ENCODE assay signal across 13 cellular contexts in the genomic region with DNA sequence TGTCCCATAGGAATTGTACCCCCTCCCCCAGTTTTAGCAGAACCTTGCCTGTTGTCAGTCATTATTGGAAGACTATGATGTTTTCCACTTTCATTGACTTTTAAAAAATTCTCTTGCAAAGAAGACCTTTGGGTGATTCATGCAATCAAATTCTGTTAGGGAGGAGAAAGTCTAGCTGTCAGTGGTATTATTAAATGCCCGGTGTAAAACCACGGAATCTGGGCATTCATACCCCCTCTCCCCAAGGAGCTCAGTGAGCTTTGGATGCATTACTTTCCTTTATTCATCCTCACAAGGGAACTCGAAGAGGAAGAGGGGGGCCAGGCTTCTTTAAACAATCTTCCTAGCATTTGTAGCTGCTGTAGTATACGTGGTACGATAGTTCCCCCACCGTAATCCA.
DNase-seq lines count a peak whose midpoint lies in the region; ATAC-seq and TF ChIP-seq lines count a peak whose summit lies in the region.
"Had no signal": no experiment of that assay in that cellular context is flagged by ENCODE, and none has a peak within 500 bp of the region (broad histone marks: within the 10 kb centered on the region; RNA-seq: fewer than 3 reads in every experiment).

No MANE protein-coding gene starts in this region.

- H3K27ac ChIP-seq in HCT116 (ENCODE audit: low read depth, low read length) (no peak overlapping the region), ascending aorta (peak overlapping the region; percentile 87), stomach smooth muscle (ENCODE audit: low read length) (peak overlapping the region; percentile 80), dorsolateral prefrontal cortex (peak overlapping the region in 10 of 59 donors; percentile 4 to 53 (median 24))
- H3K27ac ChIP-seq: ovary had no signal

- peak overlapping the region; percentile 84 for H2AFZ ChIP-seq in HCT116 (ENCODE audit: low read depth, low read length, poor library complexity, severe bottlenecking)

- no peaks in the 10 kb centered on the region for H3K27me3 ChIP-seq in HCT116 (ENCODE audit: insufficient read depth, low read length)
- no peaks in the 10 kb centered on the region for H3K27me3 ChIP-seq in ascending aorta
- H3K27me3 ChIP-seq in stomach smooth muscle (ENCODE audit: control insufficient read depth in 1 of 2, insufficient read depth in 2 of 2, low read length in 2 of 2) = no peaks in the 10 kb centered on the region
- H3K27me3 ChIP-seq in dorsolateral prefrontal cortex = no peaks in the 10 kb centered on the region
- H3K27me3 ChIP-seq: ovary had no signal

- H3K9me3 ChIP-seq in HCT116 (ENCODE audit: control insufficient read depth in 1 of 2, insufficient read depth in 1 of 2, low read depth in 1 of 2, low read length in 2 of 2) = no peaks in the 10 kb centered on the region
- H3K9me3 ChIP-seq in ascending aorta = no peaks in the 10 kb centered on the region
- H3K9me3 ChIP-seq in stomach smooth muscle (ENCODE audit: control insufficient read depth in 2 of 2, low read length in 2 of 2) = no peaks in the 10 kb centered on the region
- H3K9me3 ChIP-seq: ovary had no signal

- H3K9me2 ChIP-seq in HCT116 (ENCODE audit: insufficient read depth) = no peaks in the 10 kb centered on the region

- intact Hi-C loops in HCT116 (cut with micrococcal nuclease) = no loop called here
- intact Hi-C loops in ascending aorta (cut with DNase I) = loop anchor here (2.0 to 5.0 kb wide), 3 partner anchors 16 to 136 kb away; no protein-coding TSS in a partner anchor
- intact Hi-C loops in dorsolateral prefrontal cortex (cut with DNase I) = loop anchor here in 1 of 2 donors (5.0 kb wide), 1 partner anchor 111 kb away; no protein-coding TSS in a partner anchor

- H3K4me2 ChIP-seq in HCT116 (ENCODE audit: low read length) = peak overlapping the region; percentile 50

- H3K36me3 ChIP-seq in HCT116 (ENCODE audit: control insufficient read depth in 1 of 2, insufficient read depth in 2 of 2, low read length in 2 of 2) (no peaks in the 10 kb centered on the region), ascending aorta (no peaks in the 10 kb centered on the region), stomach smooth muscle (ENCODE audit: control insufficient read depth in 2 of 2, insufficient read depth in 2 of 2, low read length in 2 of 2) (no peaks in the 10 kb centered on the region)
- H3K36me3 ChIP-seq: ovary had no signal

- CTCF ChIA-PET in HCT116 (lab: Charles Lee) = interaction anchor here (1.2 to 3.3 kb wide), 2 partner anchors 258 to 269 kb away, joined by 3 to 69 read pairs; no protein-coding TSS in a partner anchor

- TF ChIP-seq CTCF in HCT116 (IDR thresholded peaks at IDR 0.05 in 2 of 3, conservative IDR thresholded peaks at IDR 0.05 in 1 of 3; ENCODE audit: borderline replicate concordance in 1 of 3, insufficient read depth in 1 of 3, low read depth in 2 of 3, low read length in 2 of 3) = no peak
- no peak for TF ChIP-seq CTCF in ascending aorta (IDR thresholded peaks at IDR 0.05)
- TF ChIP-seq CTCF in dorsolateral prefrontal cortex (IDR thresholded peaks at IDR 0.05 in 54 of 56, conservative IDR thresholded peaks at IDR 0.05 in 2 of 56; ENCODE audit: low read depth in 1 of 56, partially characterized antibody in 56 of 56) = no peak

- RAD21 ChIA-PET in HCT116 (lab: Charles Lee; ENCODE audit: low non-redundant PET in 1 of 2, low total read pairs in 2 of 2, uncharacterized antibody in 2 of 2, unreplicated experiment in 2 of 2) = no interaction called here

- H3K4me1 ChIP-seq in HCT116 (ENCODE audit: control insufficient read depth in 1 of 2, insufficient read depth in 2 of 2, low read length in 2 of 2) (peaks cover 22 to 37% of the 10 kb centered on the region in 2 experiments), ascending aorta (peaks cover 2 to 34% of the 10 kb centered on the region in 2 donors), stomach smooth muscle (ENCODE audit: control insufficient read depth, insufficient read depth, low read length) (peaks cover 48% of the 10 kb centered on the region)

- no peaks in the 10 kb centered on the region for H4K20me1 ChIP-seq in HCT116 (ENCODE audit: insufficient read depth)

- no peak overlapping the region for H3K4me3 ChIP-seq in HCT116 (replicated peaks in 1 of 2; ENCODE audit: low read depth in 1 of 2, low read length in 2 of 2)
- no peak overlapping the region for H3K4me3 ChIP-seq in ascending aorta
- peak overlapping the region in 1 of 2 donors; percentile 7 for H3K4me3 ChIP-seq in stomach smooth muscle (ENCODE audit: low read length in 2 of 2)
- H3K4me3 ChIP-seq in dorsolateral prefrontal cortex = no peak overlapping the region
- H3K4me3 ChIP-seq: ovary had no signal

- H3K79me2 ChIP-seq in HCT116 (ENCODE audit: insufficient read depth, low read length) = no peaks in the 10 kb centered on the region

- POLR2A ChIA-PET in HCT116 (lab: Charles Lee) = no interaction called here

- DNase-seq in HCT116 (ENCODE audit: low read depth, low spot score) (no peak), ascending aorta (ENCODE audit: low spot score in 2 of 2) (no peak), kidney tubule cell (ENCODE audit: low spot score) (peak; percentile 83), SHP77 treated with DMSO at 0.1 percent for 48 hours (lab: John Stamatoyannopoulos, UW) (no peak), dorsolateral prefrontal cortex (no peak)
- DNase-seq: glutamatergic neuron; NCI-H1417; ovary; stimulated activated CD4-positive, alpha-beta T cell treated with anti-CD3 and anti-CD28 coated beads, Interleukin-2, amount 100 ng/mL, for 48 hours; stimulated activated naive B cell treated with anti-CD40 and anti-IgM and Interleukin-4, amounts not matched to agents 10 μg/mL and 1 μg/mL and 100 μg/mL, for 72 hours had no signal

- no peak overlapping the region for H3K9ac ChIP-seq in HCT116 (ENCODE audit: low read length)
- H3K9ac ChIP-seq in stomach smooth muscle (ENCODE audit: low read length in 2 of 2) = peak overlapping the region in 1 of 2 donors; percentile 7

- TF ChIP-seq POLR2A in HCT116 (IDR thresholded peaks at IDR 0.05; ENCODE audit: borderline replicate concordance, extremely low read depth, insufficient read depth, insufficient read length) = no peak

- no peak for TF ChIP-seq RAD21 in HCT116 (IDR thresholded peaks at IDR 0.05; ENCODE audit: low read depth)

- BruUV-seq in HCT116 (replicated peaks; lab: Mats Ljungman, UMichigan) = no TSS peak

- ATAC-seq in HCT116 (no peak), GM19351 (IDR thresholded peaks at IDR 0.05; ENCODE audit: unreplicated experiment) (no peak), HG02840 (IDR thresholded peaks at IDR 0.05; ENCODE audit: low FRiP score, unreplicated experiment) (no peak)
- ATAC-seq: stimulated activated naive B cell treated with anti-CD40 and anti-IgM and Interleukin-4, amounts not matched to agents 10 μg/mL and 1 μg/mL and 100 μg/mL, for 72 hours had no signal

TF ChIP-seq in HCT116, 20 proteins besides CTCF, POLR2A, EP300 and RAD21 (continues in another document):
- TF ChIP-seq EGR1 (IDR thresholded peaks at IDR 0.05; ENCODE audit: low read depth) (no peak), ZFX (IDR thresholded peaks at IDR 0.05) (no peak), SRF (IDR thresholded peaks at IDR 0.05; ENCODE audit: low read depth) (no peak), CEBPB (IDR thresholded peaks at IDR 0.05; ENCODE audit: low read depth) (no peak), EZH2 (IDR thresholded peaks at IDR 0.05) (no peak), POLR2AphosphoS5 (IDR thresholded peaks at IDR 0.05; ENCODE audit: low read depth, low read length) (no peak), SIN3A (IDR thresholded peaks at IDR 0.05; ENCODE audit: low read depth) (no peak)
- TF ChIP-seq, protein P1, sequence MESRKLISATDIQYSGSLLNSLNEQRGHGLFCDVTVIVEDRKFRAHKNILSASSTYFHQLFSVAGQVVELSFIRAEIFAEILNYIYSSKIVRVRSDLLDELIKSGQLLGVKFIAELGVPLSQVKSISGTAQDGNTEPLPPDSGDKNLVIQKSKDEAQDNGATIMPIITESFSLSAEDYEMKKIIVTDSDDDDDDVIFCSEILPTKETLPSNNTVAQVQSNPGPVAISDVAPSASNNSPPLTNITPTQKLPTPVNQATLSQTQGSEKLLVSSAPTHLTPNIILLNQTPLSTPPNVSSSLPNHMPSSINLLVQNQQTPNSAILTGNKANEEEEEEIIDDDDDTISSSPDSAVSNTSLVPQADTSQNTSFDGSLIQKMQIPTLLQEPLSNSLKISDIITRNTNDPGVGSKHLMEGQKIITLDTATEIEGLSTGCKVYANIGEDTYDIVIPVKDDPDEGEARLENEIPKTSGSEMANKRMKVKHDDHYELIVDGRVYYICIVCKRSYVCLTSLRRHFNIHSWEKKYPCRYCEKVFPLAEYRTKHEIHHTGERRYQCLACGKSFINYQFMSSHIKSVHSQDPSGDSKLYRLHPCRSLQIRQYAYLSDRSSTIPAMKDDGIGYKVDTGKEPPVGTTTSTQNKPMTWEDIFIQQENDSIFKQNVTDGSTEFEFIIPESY (IDR thresholded peaks at IDR 0.05; ENCODE audit: extremely low read depth, insufficient replicate concordance, low read length) = no peak
- TF ChIP-seq, protein P2, sequence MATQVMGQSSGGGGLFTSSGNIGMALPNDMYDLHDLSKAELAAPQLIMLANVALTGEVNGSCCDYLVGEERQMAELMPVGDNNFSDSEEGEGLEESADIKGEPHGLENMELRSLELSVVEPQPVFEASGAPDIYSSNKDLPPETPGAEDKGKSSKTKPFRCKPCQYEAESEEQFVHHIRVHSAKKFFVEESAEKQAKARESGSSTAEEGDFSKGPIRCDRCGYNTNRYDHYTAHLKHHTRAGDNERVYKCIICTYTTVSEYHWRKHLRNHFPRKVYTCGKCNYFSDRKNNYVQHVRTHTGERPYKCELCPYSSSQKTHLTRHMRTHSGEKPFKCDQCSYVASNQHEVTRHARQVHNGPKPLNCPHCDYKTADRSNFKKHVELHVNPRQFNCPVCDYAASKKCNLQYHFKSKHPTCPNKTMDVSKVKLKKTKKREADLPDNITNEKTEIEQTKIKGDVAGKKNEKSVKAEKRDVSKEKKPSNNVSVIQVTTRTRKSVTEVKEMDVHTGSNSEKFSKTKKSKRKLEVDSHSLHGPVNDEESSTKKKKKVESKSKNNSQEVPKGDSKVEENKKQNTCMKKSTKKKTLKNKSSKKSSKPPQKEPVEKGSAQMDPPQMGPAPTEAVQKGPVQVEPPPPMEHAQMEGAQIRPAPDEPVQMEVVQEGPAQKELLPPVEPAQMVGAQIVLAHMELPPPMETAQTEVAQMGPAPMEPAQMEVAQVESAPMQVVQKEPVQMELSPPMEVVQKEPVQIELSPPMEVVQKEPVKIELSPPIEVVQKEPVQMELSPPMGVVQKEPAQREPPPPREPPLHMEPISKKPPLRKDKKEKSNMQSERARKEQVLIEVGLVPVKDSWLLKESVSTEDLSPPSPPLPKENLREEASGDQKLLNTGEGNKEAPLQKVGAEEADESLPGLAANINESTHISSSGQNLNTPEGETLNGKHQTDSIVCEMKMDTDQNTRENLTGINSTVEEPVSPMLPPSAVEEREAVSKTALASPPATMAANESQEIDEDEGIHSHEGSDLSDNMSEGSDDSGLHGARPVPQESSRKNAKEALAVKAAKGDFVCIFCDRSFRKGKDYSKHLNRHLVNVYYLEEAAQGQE (IDR thresholded peaks at IDR 0.05; ENCODE audit: low read depth) = no peak
